ENCODE assay signal across 24 cellular contexts in genomic region chr6:43147289-43147688, GRCh38.
"Had no signal": no experiment of that assay in that cellular context is flagged by ENCODE, and none has a peak within 500 bp of the region (broad histone marks: within the 10 kb centered on the region; RNA-seq: fewer than 3 reads in every experiment).

No MANE protein-coding gene starts in this region.

- H3K36me3 ChIP-seq: heart right ventricle, tibial nerve had no signal

- H3K4me3 ChIP-seq: heart right ventricle, lung, tibial nerve had no signal

- H3K27ac Mint-ChIP-seq: activated CD4-positive, alpha-beta memory T cell treated with anti-CD3 and anti-CD28 coated beads for 36 hours; activated CD4-positive, alpha-beta T cell treated with anti-CD3 and anti-CD28 coated beads, Interleukin-2, amount 10 ng/mL, durations not matched to agents 24 days and 14 days; natural killer cell treated with Interleukin-12 subunit alpha and Interleukin-12 subunit beta and Interleukin-15 and Interleukin-18, amount 100 ng/mL, for 72 hours; T-helper 1 cell treated with Interleukin-12 subunit alpha and Interleukin-12 subunit beta and Interleukin-4 antibody, amounts not matched to agents 30 μg/mL and 1 μg/mL, for 36 hours had no signal

- H3K9me3 ChIP-seq: heart right ventricle, tibial nerve had no signal

- H3K4me3 Mint-ChIP-seq: activated CD4-positive, alpha-beta memory T cell treated with anti-CD3 and anti-CD28 coated beads for 36 hours; activated CD4-positive, alpha-beta T cell treated with anti-CD3 and anti-CD28 coated beads, Interleukin-2, amount 10 ng/mL, durations not matched to agents 24 days and 14 days; central memory CD8-positive, alpha-beta T cell; natural killer cell treated with Interleukin-12 subunit alpha and Interleukin-12 subunit beta and Interleukin-15 and Interleukin-18, amount 100 ng/mL, for 72 hours; T-helper 1 cell treated with Interleukin-12 subunit alpha and Interleukin-12 subunit beta and Interleukin-4 antibody, amounts not matched to agents 30 μg/mL and 1 μg/mL, for 36 hours had no signal

- H3K27me3 Mint-ChIP-seq: activated CD4-positive, alpha-beta memory T cell treated with anti-CD3 and anti-CD28 coated beads for 36 hours; central memory CD8-positive, alpha-beta T cell; natural killer cell treated with Interleukin-12 subunit alpha and Interleukin-12 subunit beta and Interleukin-15 and Interleukin-18, amount 100 ng/mL, for 72 hours; progenitor cell of endocrine pancreas had no signal

- ATAC-seq: activated naive CD4-positive, alpha-beta T cell treated with anti-CD3 and anti-CD28 coated beads, Interleukin-2, amount 50 U/mL, for 72 hours; left lobe of liver; natural killer cell treated with Interleukin-12 subunit alpha and Interleukin-12 subunit beta and Interleukin-15 and Interleukin-18, amount 100 ng/mL, for 72 hours; sciatic nerve had no signal

- H3K27ac ChIP-seq: tibial nerve had no signal

- H3K27me3 ChIP-seq: heart right ventricle, tibial nerve had no signal

- DNase-seq: activated CD4-positive, alpha-beta memory T cell treated with anti-CD3 and anti-CD28 coated beads for 36 hours; activated CD4-positive, alpha-beta T cell treated with anti-CD3 and anti-CD28 coated beads, Interleukin-2, amount 10 ng/mL, durations not matched to agents 24 days and 14 days; activated CD4-positive, CD25-positive, alpha-beta regulatory T cell treated with anti-CD3 and anti-CD28 coated beads, Interleukin-2, amount 50 U/mL, for 72 hours; activated naive CD4-positive, alpha-beta T cell; activated T-cell treated with anti-CD3 and anti-CD28 coated beads, Interleukin-2, amount 50 U/mL, for 48 hours; effector CD8-positive, alpha-beta T cell; foreskin fibroblast; heart right ventricle; kidney glomerular epithelial cell; mesendoderm; retina; stimulated activated CD4-positive, alpha-beta T cell treated with anti-CD3 and anti-CD28 coated beads, Interleukin-15, amount 100 ng/mL, for 24 hours; stimulated activated CD4-positive, alpha-beta T cell treated with anti-CD3 and anti-CD28 coated beads, Interleukin-2, amount 100 ng/mL, for 24 hours; stimulated activated naive CD4-positive, alpha-beta T cell; T-helper 9 cell had no signal

- H3K36me3 Mint-ChIP-seq: activated CD4-positive, alpha-beta memory T cell treated with anti-CD3 and anti-CD28 coated beads for 36 hours; activated naive CD4-positive, alpha-beta T cell treated with anti-CD3 and anti-CD28 coated beads, Interleukin-2, amount 50 U/mL, for 72 hours; natural killer cell treated with Interleukin-12 subunit alpha and Interleukin-12 subunit beta and Interleukin-15 and Interleukin-18, amount 100 ng/mL, for 72 hours had no signal

- H3K9me3 Mint-ChIP-seq: activated CD4-positive, alpha-beta memory T cell treated with anti-CD3 and anti-CD28 coated beads for 36 hours; activated CD4-positive, alpha-beta T cell treated with anti-CD3 and anti-CD28 coated beads, Interleukin-2, amount 10 ng/mL, durations not matched to agents 24 days and 14 days; activated naive CD4-positive, alpha-beta T cell treated with anti-CD3 and anti-CD28 coated beads, Interleukin-2, amount 50 U/mL, for 72 hours; central memory CD8-positive, alpha-beta T cell; natural killer cell treated with Interleukin-12 subunit alpha and Interleukin-12 subunit beta and Interleukin-15 and Interleukin-18, amount 100 ng/mL, for 72 hours; T-helper 1 cell treated with Interleukin-12 subunit alpha and Interleukin-12 subunit beta and Interleukin-4 antibody, amounts not matched to agents 30 μg/mL and 1 μg/mL, for 36 hours had no signal
